Comparison of ENCODE assay signal across 8 cellular contexts in the genomic region with DNA sequence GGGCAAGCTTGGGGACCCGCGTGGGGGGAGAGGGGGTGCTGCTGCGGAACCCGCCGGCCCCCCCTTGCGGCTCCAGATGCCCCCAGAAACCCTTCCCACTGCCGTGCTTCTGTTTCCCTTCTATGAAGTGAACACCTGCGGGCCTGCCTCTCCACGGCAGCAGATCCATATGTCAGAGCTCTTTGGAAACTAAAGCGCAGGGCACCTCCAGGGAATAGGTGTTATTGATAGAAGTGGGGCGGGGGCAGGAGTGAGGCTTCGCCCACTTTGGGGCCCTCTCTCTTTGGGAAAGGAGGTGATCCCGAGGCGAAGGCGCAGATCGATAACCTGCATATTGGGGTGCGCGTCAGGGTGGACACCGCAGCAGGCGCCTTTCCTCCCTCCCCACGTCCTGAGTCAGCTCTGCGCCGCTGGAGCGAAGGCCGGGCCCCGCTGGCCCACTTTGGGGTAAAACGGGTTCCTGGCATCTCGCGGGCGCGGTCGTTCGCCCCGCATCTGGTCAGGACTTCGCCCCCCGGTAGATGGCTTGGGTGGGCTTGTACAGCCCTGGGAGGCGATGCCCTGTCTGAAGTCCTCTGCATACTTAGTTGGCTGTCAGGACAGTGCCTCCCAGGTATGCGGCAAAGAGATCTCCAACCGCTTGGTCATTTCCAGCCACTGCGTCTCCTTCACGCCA. TPM values are rescaled to one million over a fixed set of nuclear protein-coding genes. Genes with fewer than 3 reads are reported as not detected.
DNase-seq lines count a peak whose midpoint lies in the region; TF ChIP-seq lines count a peak whose summit lies in the region.

No MANE protein-coding gene starts in this region.

- in situ Hi-C loops in KBM-7 (cut with MboI; ENCODE audit: low pct_unique_long_range_greater_than_20kb, low sequenced_read_pairs): no loop called here

- no peaks in the 10 kb centered on the region for H3K9me3 ChIP-seq in smooth muscle cell (replicated peaks; ENCODE audit: low read depth)

- DNase-seq in ELF-1 (ENCODE audit: low read depth, low spot score): peak; percentile 29
- peak; percentile 28 for DNase-seq in KBM-7
- peak; percentile 7 for DNase-seq in activated T-helper 9 cell treated with anti-CD3 and anti-CD28 coated beads, Interleukin-2, amount 50 U/mL, for 16 hours (ENCODE audit: low read depth)
- peak; percentile 14 for DNase-seq in smooth muscle cell (lab: John Stamatoyannopoulos, UW; ENCODE audit: unreplicated experiment)
- no peak for DNase-seq in NCI-H2081 (lab: John Stamatoyannopoulos, UW)
- no peak for DNase-seq in midbrain (lab: John Stamatoyannopoulos, UW)
- DNase-seq in MV-4-11 (lab: John Stamatoyannopoulos, UW): no peak

- peak overlapping the region; percentile 43 for H3K27ac ChIP-seq in smooth muscle cell (ENCODE audit: low read depth)

- no peaks in the 10 kb centered on the region for H4K20me1 ChIP-seq in smooth muscle cell (ENCODE audit: low read depth)

- no peaks in the 10 kb centered on the region for H3K36me3 ChIP-seq in smooth muscle cell (ENCODE audit: low read depth)

- H3K4me2 ChIP-seq in smooth muscle cell: peak overlapping the region; percentile 99

- peak overlapping the region; percentile 89 for H2AFZ ChIP-seq in smooth muscle cell (ENCODE audit: low read depth)

- H3K79me2 ChIP-seq in smooth muscle cell (ENCODE audit: low read depth): peaks cover 31% of the 10 kb centered on the region

- H3K4me1 ChIP-seq in smooth muscle cell (ENCODE audit: low read depth): peaks cover 5% of the 10 kb centered on the region

- 2% methylated on average over 34 of the region's 41 CpGs for WGBS in smooth muscle cell (ENCODE audit: low lambda C conversion rate)

- H3F3A ChIP-seq in smooth muscle cell (ENCODE audit: low read depth): peaks cover 5% of the 10 kb centered on the region

- H3K9ac ChIP-seq in smooth muscle cell (ENCODE audit: low read depth): peak overlapping the region; percentile 71

- H3K27me3 ChIP-seq in smooth muscle cell (ENCODE audit: low read depth): no peaks in the 10 kb centered on the region

- H3K4me3 ChIP-seq in iPS-11a (ENCODE audit: low read depth, low read length) (peak overlapping the region; percentile 88), smooth muscle cell (peak overlapping the region; percentile 90)

- peak; percentile 4 for TF ChIP-seq CTCF in smooth muscle cell (IDR thresholded peaks at IDR 0.05; ENCODE audit: borderline replicate concordance, insufficient read depth, poor library complexity, severe bottlenecking)

RNA-seq across cellular contexts. Expression of gene KMT5A, which starts 0.5 kb away (rescaled TPM):
- total RNA-seq in smooth muscle cell: 19.9 and 23.8 TPM in 2 replicates
- 15.4 and 17.9 TPM in 2 replicates for polyA plus RNA-seq in smooth muscle cell

RNA-seq across cellular contexts. Expression of gene SBNO1, which starts 19.8 kb away (rescaled TPM):
- total RNA-seq in smooth muscle cell: 24.5 and 28.9 TPM in 2 replicates
- polyA plus RNA-seq in smooth muscle cell: 14.6 and 15.5 TPM in 2 replicates

RNA-seq across cellular contexts. Expression of gene RILPL2, which starts 52.0 kb away (rescaled TPM):
- total RNA-seq in smooth muscle cell: 0.31 and 0.85 TPM in 2 replicates
- 2.2 TPM in 2 replicates for polyA plus RNA-seq in smooth muscle cell

Comparison
In these comparisons a context has a peak if more than half of its experiments do, and no peak if none do; other contexts are left out.
1. DNase-seq: peak in ELF-1 (single experiment), KBM-7 (single experiment), activated T-helper 9 cell treated with anti-CD3 and anti-CD28 coated beads, Interleukin-2, amount 50 U/mL, for 16 hours (single experiment) and smooth muscle cell (single experiment); none in NCI-H2081 (0 of 2), midbrain (single experiment) and MV-4-11 (single experiment).